In the genomic region with DNA sequence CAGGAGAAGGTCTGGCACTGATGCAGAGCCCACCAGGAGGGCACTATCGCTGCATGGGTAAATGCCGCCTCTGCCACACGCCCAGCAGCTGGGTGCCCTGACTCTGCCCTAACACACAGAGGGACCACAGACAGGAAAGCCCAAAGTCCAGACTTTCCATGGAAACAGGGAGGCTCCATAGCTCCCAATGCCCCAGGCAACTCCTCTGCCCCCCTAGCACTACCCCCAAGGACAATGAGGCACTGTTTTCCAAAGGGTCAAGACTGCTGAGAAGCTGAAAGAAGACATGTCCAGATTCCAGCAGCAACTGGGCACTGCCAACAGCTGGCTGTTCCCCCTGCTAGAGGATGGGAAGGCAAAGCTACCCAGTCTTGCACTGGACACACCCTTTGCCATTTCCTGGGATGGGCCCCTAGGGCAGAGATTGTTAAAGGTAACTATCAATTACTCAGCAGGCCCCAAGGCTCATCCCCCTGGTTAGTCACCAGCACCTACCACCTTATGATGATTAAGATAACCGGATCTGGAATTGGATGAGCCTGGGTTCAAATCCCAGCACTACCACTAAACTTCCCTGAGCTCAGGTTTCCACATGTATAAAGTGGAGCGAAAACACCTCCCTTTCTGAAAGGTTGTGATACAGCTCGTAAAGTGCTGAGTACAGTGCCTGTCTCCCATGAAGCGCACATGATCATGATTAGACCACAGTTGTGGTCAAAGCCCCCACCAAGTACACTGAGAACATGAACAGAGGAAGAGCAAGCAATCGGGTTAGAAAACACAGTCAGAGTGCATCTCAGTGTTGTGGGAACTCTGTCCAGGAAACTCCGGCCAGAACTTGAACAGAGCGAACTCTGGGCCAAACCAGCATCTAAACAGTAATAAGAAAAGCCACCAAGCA, we compare ENCODE assay signal across 6 cellular contexts. TPM values are rescaled to one million over a fixed set of nuclear protein-coding genes. Genes with fewer than 3 reads are reported as not detected.
DNase-seq lines count a peak whose midpoint lies in the region; ATAC-seq and TF ChIP-seq lines count a peak whose summit lies in the region.

No MANE protein-coding gene starts in this region.

- peaks cover 2% of the 10 kb centered on the region for H3K36me3 Mint-ChIP-seq in activated T-cell treated with anti-CD3 and anti-CD28 coated beads, Interleukin-2, amount 50 U/mL, for 4 hours (ENCODE audit: insufficient read depth)

- H3K36me3 ChIP-seq in heart right ventricle (peaks cover 0 to 4% (median 0%) of the 10 kb centered on the region in 9 donors), transverse colon (no peaks in the 10 kb centered on the region)

- TF ChIP-seq POLR2A in transverse colon (IDR thresholded peaks at IDR 0.05) = no peak

- in situ Hi-C loops in transverse colon (cut with MboI; ENCODE audit: low pct_ligation_motif_present in 1 of 4, low pct_unique_long_range_greater_than_20kb in 1 of 4, low sequenced_read_pairs in 3 of 4) = no loop called here

- no peak for TF ChIP-seq EP300 in transverse colon (IDR thresholded peaks at IDR 0.05; ENCODE audit: low read depth)

- no peaks in the 10 kb centered on the region for H3K27me3 Mint-ChIP-seq in activated T-cell treated with anti-CD3 and anti-CD28 coated beads, Interleukin-2, amount 50 U/mL, for 4 hours (ENCODE audit: low read depth)

- peak overlapping the region; percentile 90 to 99 (median 96) for H3K27ac ChIP-seq in heart right ventricle
- H3K27ac ChIP-seq in transverse colon = peak overlapping the region; percentile 94 to 98 (median 94)

- H3K4me1 ChIP-seq in heart right ventricle (peaks cover 51 to 84% (median 75%) of the 10 kb centered on the region in 9 donors), transverse colon (peaks cover 25 to 82% (median 55%) of the 10 kb centered on the region in 4 donors)

- H3K27me3 ChIP-seq in heart right ventricle (no peaks in the 10 kb centered on the region), transverse colon (no peaks in the 10 kb centered on the region)

- H3K9me3 ChIP-seq in heart right ventricle (no peaks in the 10 kb centered on the region), transverse colon (no peaks in the 10 kb centered on the region)

- ATAC-seq in activated T-cell treated with anti-CD3 and anti-CD28 coated beads, Interleukin-2, amount 50 U/mL, for 4 hours = peak; percentile 19 to 36
- ATAC-seq in heart right ventricle = peak in 2 of 8 donors; percentile 6 to 39

- H3K4me3 Mint-ChIP-seq in activated T-cell treated with anti-CD3 and anti-CD28 coated beads, Interleukin-2, amount 50 U/mL, for 4 hours = peak overlapping the region; percentile 91

- H3K4me3 ChIP-seq in heart right ventricle = peak overlapping the region in 9 of 10 donors; percentile 89 to 99 (median 95)
- peak overlapping the region in 2 of 4 donors; percentile 97 to 99 for H3K4me3 ChIP-seq in transverse colon

- H3K9me3 Mint-ChIP-seq in activated T-cell treated with anti-CD3 and anti-CD28 coated beads, Interleukin-2, amount 50 U/mL, for 4 hours = no peaks in the 10 kb centered on the region

- TF ChIP-seq CTCF in heart right ventricle (IDR thresholded peaks at IDR 0.05) (no peak), transverse colon (IDR thresholded peaks at IDR 0.05) (no peak)

- WGBS in heart right ventricle, 2 donors = 58 to 68% methylated on average over 10 of the region's 10 CpGs
- 40 to 63% methylated on average over 1 to 10 of the region's 10 CpGs for WGBS in transverse colon (ENCODE audit: low coverage in 1 of 2), 2 donors

- peaks cover 76% of the 10 kb centered on the region for H3K4me1 Mint-ChIP-seq in activated T-cell treated with anti-CD3 and anti-CD28 coated beads, Interleukin-2, amount 50 U/mL, for 4 hours (ENCODE audit: low read depth)

- DNase-seq in activated T-cell treated with anti-CD3 and anti-CD28 coated beads, Interleukin-2, amount 50 U/mL, for 4 hours = peak; percentile 15
- DNase-seq in activated T-cell treated with anti-CD3 and anti-CD28 coated beads for 4 hours = no peak
- no peak for DNase-seq in heart right ventricle
- peak; percentile 46 for DNase-seq in transverse colon
- DNase-seq in NCI-H524 (lab: John Stamatoyannopoulos, UW) = no peak
- no peak for DNase-seq in ecto neural progenitor cell (ENCODE audit: low spot score)

- intact Hi-C loops in heart right ventricle (cut with DNase I) = no loop called here
- intact Hi-C loops in transverse colon (cut with DNase I; ENCODE audit: low total_unique reads) = no loop called here

RNA-seq across cellular contexts. Expression of gene PXN, which starts 3.3 kb away (rescaled TPM):
- total RNA-seq in activated T-cell treated with anti-CD3 and anti-CD28 coated beads, Interleukin-2, amount 50 U/mL, for 4 hours = 10 to 100 TPM; 49.2 to 54.0 (median 51.1) TPM
- total RNA-seq in heart right ventricle = 10 to 100 TPM; 52.0 to 83.7 (median 63.3) TPM
- 100 to 1,000 TPM in 1 of 2 donors, 10 to 100 TPM in 1; 41.2 to 123 TPM for polyA plus RNA-seq in heart right ventricle
- total RNA-seq in transverse colon = 100 to 1,000 TPM; 101 to 328 (median 198) TPM

RNA-seq across cellular contexts. Expression of gene RNU4-2, which starts 29.5 kb away (rescaled TPM):
- 1,000 to 10,000 TPM; 2,997 to 5,108 (median 5,011) TPM for total RNA-seq in activated T-cell treated with anti-CD3 and anti-CD28 coated beads, Interleukin-2, amount 50 U/mL, for 4 hours
- total RNA-seq in heart right ventricle (over 10,000 TPM in 7 of 10 donors, 1,000 to 10,000 TPM in 3; 5,348 to 18,425 (median 10,263) TPM), transverse colon (under 1 TPM; under 0.01 TPM)
- polyA plus RNA-seq in heart right ventricle = not detected

RNA-seq across cellular contexts. Expression of gene RNU4-1, which starts 30.8 kb away (rescaled TPM):
- total RNA-seq in activated T-cell treated with anti-CD3 and anti-CD28 coated beads, Interleukin-2, amount 50 U/mL, for 4 hours = 1,000 to 10,000 TPM in 2 of 3 donors, 100 to 1,000 TPM in 1; 980 to 2,356 (median 1,498) TPM
- total RNA-seq in heart right ventricle (1,000 to 10,000 TPM in 6 of 10 donors, 100 to 1,000 TPM in 4; 426 to 3,423 (median 1,870) TPM), transverse colon (under 1 TPM in 3 of 4 donors, not detected in 1; under 0.01 TPM)
- not detected for polyA plus RNA-seq in heart right ventricle

RNA-seq across cellular contexts. Expression of gene SIRT4, which starts 39.9 kb away (rescaled TPM):
- total RNA-seq in activated T-cell treated with anti-CD3 and anti-CD28 coated beads, Interleukin-2, amount 50 U/mL, for 4 hours = 1 to 10 TPM; 1.3 to 1.8 (median 1.5) TPM
- total RNA-seq in heart right ventricle (1 to 10 TPM; 3.7 to 9.0 (median 4.7) TPM), transverse colon (1 to 10 TPM in 1 of 4 donors, under 1 TPM in 1, not detected in 2; 0.95 to 1.9 TPM)
- 1 to 10 TPM; 2.8 to 6.2 TPM for polyA plus RNA-seq in heart right ventricle

Comparison
In these comparisons a context has a peak if more than half of its experiments do, and no peak if none do; other contexts are left out.
1. DNase-seq: peak in activated T-cell treated with anti-CD3 and anti-CD28 coated beads, Interleukin-2, amount 50 U/mL, for 4 hours (single experiment) and transverse colon (single experiment); none in activated T-cell treated with anti-CD3 and anti-CD28 coated beads for 4 hours (single experiment), heart right ventricle (0 of 2), NCI-H524 (0 of 2) and ecto neural progenitor cell (single experiment).
2. RNA of gene RNU4-2, which starts 29.5 kb away (total RNA-seq): 5,348 to 18,425 TPM in heart right ventricle and 2,997 to 5,108 TPM in activated T-cell treated with anti-CD3 and anti-CD28 coated beads, Interleukin-2, amount 50 U/mL, for 4 hours; under 0.01 TPM in transverse colon; every median in the first group is over 1,000 times any median in the second.
3. RNA of gene RNU4-1, which starts 30.8 kb away (total RNA-seq): 426 to 3,423 TPM in heart right ventricle and 980 to 2,356 TPM in activated T-cell treated with anti-CD3 and anti-CD28 coated beads, Interleukin-2, amount 50 U/mL, for 4 hours; under 0.01 TPM in transverse colon; every median in the first group is over 100 times any median in the second.